ENCODE assay signal across 8 cellular contexts in genomic region chr18:49476664-49477411, GRCh38. TPM values are rescaled to one million over a fixed set of nuclear protein-coding genes. Genes with fewer than 3 reads are reported as not detected.
DNase-seq lines count a peak whose midpoint lies in the region; ATAC-seq and TF ChIP-seq lines count a peak whose summit lies in the region.

No MANE protein-coding gene starts in this region.

- no peak overlapping the region for H3K9ac ChIP-seq in HUES6 (ENCODE audit: low read length)

- H3K9me3 Mint-ChIP-seq in CD8-positive, alpha-beta memory T cell: no peaks in the 10 kb centered on the region

- H3K4me1 Mint-ChIP-seq in CD8-positive, alpha-beta memory T cell: peaks cover 3 to 10% (median 4%) of the 10 kb centered on the region in 3 donors

- peak overlapping the region; percentile 65 for H3K27ac ChIP-seq in HUES6 (ENCODE audit: low read depth, low read length)
- H3K27ac ChIP-seq in ascending aorta: peak overlapping the region; percentile 38 to 51
- peak overlapping the region in 1 of 3 donors; percentile 13 for H3K27ac ChIP-seq in right lobe of liver
- H3K27ac ChIP-seq in ovary: no peak overlapping the region
- H3K27ac ChIP-seq in CD8-positive, alpha-beta memory T cell (ENCODE audit: low read depth, low read length): no peak overlapping the region

- TF ChIP-seq EP300 in ovary (IDR thresholded peaks at IDR 0.05): no peak

- DNase-seq in AG10803 (ENCODE audit: low read depth) (peak; percentile 80), ascending aorta (ENCODE audit: low spot score in 2 of 2) (no peak), right lobe of liver (no peak), GM19238 (ENCODE audit: insufficient read length, low spot score) (no peak), ovary (no peak)
- no peak for DNase-seq in CD8-positive, alpha-beta memory T cell

- CTCF ChIA-PET in CD8-positive, alpha-beta memory T cell (lab: Charles Lee): no interaction called here

- intact Hi-C loops in ascending aorta (cut with DNase I) (no loop called here), right lobe of liver (cut with DNase I) (no loop called here), ovary (cut with DNase I) (no loop called here)

- peak overlapping the region in 1 of 8 donors; percentile 29 for H3K27ac Mint-ChIP-seq in CD8-positive, alpha-beta memory T cell

- no peaks in the 10 kb centered on the region for H3K27me3 Mint-ChIP-seq in CD8-positive, alpha-beta memory T cell

- H3K36me3 Mint-ChIP-seq in CD8-positive, alpha-beta memory T cell: peaks cover 3 to 40% (median 18%) of the 10 kb centered on the region in 3 donors

- POLR2A ChIA-PET in CD8-positive, alpha-beta memory T cell (lab: Charles Lee): no interaction called here

- TF ChIP-seq CTCF in AG10803 (conservative IDR thresholded peaks at IDR 0.05; ENCODE audit: low read length): no peak
- no peak for TF ChIP-seq CTCF in ascending aorta (IDR thresholded peaks at IDR 0.05)
- no peak for TF ChIP-seq CTCF in right lobe of liver (IDR thresholded peaks at IDR 0.05)
- no peak for TF ChIP-seq CTCF in ovary (IDR thresholded peaks at IDR 0.05)

- H3K27me3 ChIP-seq in HUES6 (ENCODE audit: control insufficient read depth, insufficient read depth, low read length) (no peaks in the 10 kb centered on the region), ascending aorta (no peaks in the 10 kb centered on the region), right lobe of liver (no peaks in the 10 kb centered on the region), ovary (no peaks in the 10 kb centered on the region)
- no peaks in the 10 kb centered on the region for H3K27me3 ChIP-seq in CD8-positive, alpha-beta memory T cell (ENCODE audit: insufficient read depth, low read length, poor library complexity, severe bottlenecking)

- H3K4me3 Mint-ChIP-seq in CD8-positive, alpha-beta memory T cell: no peak overlapping the region

- H3K9me3 ChIP-seq in HUES6 (ENCODE audit: control insufficient read depth, insufficient read depth, low read depth, low read length): no peaks in the 10 kb centered on the region
- no peaks in the 10 kb centered on the region for H3K9me3 ChIP-seq in ascending aorta
- no peaks in the 10 kb centered on the region for H3K9me3 ChIP-seq in right lobe of liver
- no peaks in the 10 kb centered on the region for H3K9me3 ChIP-seq in ovary
- no peaks in the 10 kb centered on the region for H3K9me3 ChIP-seq in CD8-positive, alpha-beta memory T cell (ENCODE audit: low read length)

- TF ChIP-seq POLR2A in right lobe of liver (IDR thresholded peaks at IDR 0.05) (no peak), ovary (IDR thresholded peaks at IDR 0.05) (no peak)

- H3K4me1 ChIP-seq in HUES6 (ENCODE audit: control insufficient read depth, insufficient read depth, low read length) (no peaks in the 10 kb centered on the region), ascending aorta (peaks cover 0 to 4% of the 10 kb centered on the region in 2 donors), right lobe of liver (peaks cover 0 to 4% (median 0%) of the 10 kb centered on the region in 4 donors), ovary (ENCODE audit: insufficient read depth) (peaks cover 3% of the 10 kb centered on the region)
- no peaks in the 10 kb centered on the region for H3K4me1 ChIP-seq in CD8-positive, alpha-beta memory T cell (ENCODE audit: insufficient read depth, low read length)

- WGBS in right lobe of liver (ENCODE audit: insufficient coverage, low coverage, low lambda C conversion rate, missing lambda C conversion rate): 80% methylated on average over 7 of the region's 11 CpGs
- WGBS in ovary, 3 donors: 80 to 88% (median 82%) methylated on average over 11 of the region's 11 CpGs

- ATAC-seq in right lobe of liver: peak; percentile 46 to 66 (median 60)
- ATAC-seq in GM21576 (IDR thresholded peaks at IDR 0.05; ENCODE audit: unreplicated experiment): no peak

- H3K4me3 ChIP-seq in AG10803 (ENCODE audit: low read length): no peak overlapping the region
- no peak overlapping the region for H3K4me3 ChIP-seq in HUES6 (ENCODE audit: low read depth, low read length)
- peak overlapping the region in 1 of 2 donors; percentile 23 for H3K4me3 ChIP-seq in ascending aorta
- no peak overlapping the region for H3K4me3 ChIP-seq in right lobe of liver
- H3K4me3 ChIP-seq in ovary: no peak overlapping the region
- H3K4me3 ChIP-seq in CD8-positive, alpha-beta memory T cell (ENCODE audit: low read length): no peak overlapping the region

- H3K36me3 ChIP-seq in HUES6 (ENCODE audit: control insufficient read depth, insufficient read depth, low read length) (peaks cover 28% of the 10 kb centered on the region), ascending aorta (peaks cover 22 to 29% of the 10 kb centered on the region in 2 donors), right lobe of liver (peaks cover 0 to 28% (median 5%) of the 10 kb centered on the region in 4 donors), ovary (no peaks in the 10 kb centered on the region)
- peaks cover 8% of the 10 kb centered on the region for H3K36me3 ChIP-seq in CD8-positive, alpha-beta memory T cell (ENCODE audit: insufficient read depth, low read length)

RNA-seq across cellular contexts. Expression of gene C18orf32, which starts 10.2 kb away (rescaled TPM):
- total RNA-seq in ascending aorta: 7.8 TPM
- 10 to 100 TPM; 24.8 to 41.1 (median 31.1) TPM for total RNA-seq in right lobe of liver
- 10 to 100 TPM; 35.4 to 51.4 (median 44.9) TPM for total RNA-seq in ovary
- polyA plus RNA-seq in ovary: 10 to 100 TPM; 60.0 to 81.3 TPM
- 10 to 100 TPM; 23.4 to 25.4 TPM for total RNA-seq in CD8-positive, alpha-beta memory T cell
- 99.9 TPM for polyA plus RNA-seq in CD8-positive, alpha-beta memory T cell

RNA-seq across cellular contexts. Expression of gene RPL17, which starts 15.4 kb away (rescaled TPM):
- total RNA-seq in ascending aorta (799 TPM), right lobe of liver (100 to 1,000 TPM; 385 to 554 (median 483) TPM), ovary (1,000 to 10,000 TPM; 3,089 to 8,014 (median 3,638) TPM)
- polyA plus RNA-seq in ovary: 1,000 to 10,000 TPM; 3,009 to 5,423 TPM
- 1,000 to 10,000 TPM; 2,009 to 2,032 TPM for total RNA-seq in CD8-positive, alpha-beta memory T cell
- polyA plus RNA-seq in CD8-positive, alpha-beta memory T cell: 1,866 TPM

RNA-seq across cellular contexts. Expression of gene DYM, which starts 16.4 kb away (rescaled TPM):
- total RNA-seq in ascending aorta (250 TPM), right lobe of liver (10 to 100 TPM; 19.0 to 31.1 (median 25.7) TPM), ovary (10 to 100 TPM; 64.1 to 96.0 (median 78.5) TPM)
- polyA plus RNA-seq in ovary: 10 to 100 TPM; 26.2 to 61.5 TPM
- 10 to 100 TPM; 71.6 to 76.8 TPM for total RNA-seq in CD8-positive, alpha-beta memory T cell
- 40.5 TPM for polyA plus RNA-seq in CD8-positive, alpha-beta memory T cell

Comparison
In these comparisons a context has a peak if more than half of its experiments do, and no peak if none do; other contexts are left out.
1. H3K27ac ChIP-seq: peak in HUES6 (single experiment) and ascending aorta (2 of 2); none in ovary (0 of 2) and CD8-positive, alpha-beta memory T cell (single experiment).